ENCODE assay signal across 22 cellular contexts in the genomic region with DNA sequence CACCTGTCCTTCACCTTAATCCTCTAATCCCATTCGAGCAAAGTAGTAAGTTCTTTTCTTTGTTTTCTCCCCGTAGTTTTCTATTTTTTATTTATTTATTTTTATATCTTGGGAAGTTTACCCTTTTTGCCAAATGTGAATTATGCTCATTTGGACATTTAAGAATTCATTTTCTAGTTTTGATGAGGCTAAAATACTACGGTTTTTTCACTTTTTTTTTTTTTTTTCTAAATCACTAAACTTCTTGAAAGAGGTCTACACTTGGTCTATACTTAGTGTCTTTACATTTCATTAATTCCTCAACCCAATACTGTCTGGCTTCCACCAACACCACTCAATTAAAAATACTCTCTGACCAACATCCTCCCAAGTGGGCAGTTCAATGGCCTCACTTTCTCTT.
"Had no signal": no experiment of that assay in that cellular context is flagged by ENCODE, and none has a peak within 500 bp of the region (broad histone marks: within the 10 kb centered on the region; RNA-seq: fewer than 3 reads in every experiment).

No MANE protein-coding gene starts in this region.

- H3K4me1 ChIP-seq: right atrium auricular region, upper lobe of right lung, vagina had no signal

- H3K4me3 Mint-ChIP-seq: natural killer cell treated with Interleukin-12 subunit alpha and Interleukin-12 subunit beta and Interleukin-15 and Interleukin-18, amount 100 ng/mL, for 72 hours; stimulated activated naive B cell treated with anti-CD40 and anti-IgM and Interleukin-4, amounts not matched to agents 10 μg/mL and 1 μg/mL and 100 μg/mL, for 72 hours; stimulated activated naive CD8-positive, alpha-beta T cell treated with anti-CD3 and anti-CD28 coated beads, Interleukin-15, amount 100 ng/mL, for 72 hours had no signal

- H3K27me3 Mint-ChIP-seq: stimulated activated naive B cell treated with anti-CD40 and anti-IgM and Interleukin-4, amounts not matched to agents 10 μg/mL and 1 μg/mL and 100 μg/mL, for 72 hours; stimulated activated naive CD8-positive, alpha-beta T cell treated with anti-CD3 and anti-CD28 coated beads, Interleukin-15, amount 100 ng/mL, for 72 hours had no signal

- ATAC-seq: gastrocnemius medialis; heart right ventricle; left lobe of liver; natural killer cell treated with Interleukin-12 subunit alpha and Interleukin-12 subunit beta and Interleukin-15 and Interleukin-18, amount 100 ng/mL, for 72 hours; stimulated activated naive B cell treated with anti-CD40 and anti-IgM and Interleukin-4, amounts not matched to agents 10 μg/mL and 1 μg/mL and 100 μg/mL, for 72 hours; stimulated activated naive CD8-positive, alpha-beta T cell treated with anti-CD3 and anti-CD28 coated beads, Interleukin-15, amount 100 ng/mL, for 72 hours; upper lobe of right lung had no signal

- H3K27ac ChIP-seq: epithelial cell of prostate, esophagus muscularis mucosa, gastrocnemius medialis, right atrium auricular region, sigmoid colon, skin epidermis, testis, tibial nerve, upper lobe of right lung, vagina had no signal

- H3K27me3 ChIP-seq: esophagus muscularis mucosa, gastrocnemius medialis, heart right ventricle, right atrium auricular region, sigmoid colon, testis, tibial nerve, upper lobe of right lung, vagina had no signal

- H3K9me3 ChIP-seq: esophagus muscularis mucosa, gastrocnemius medialis, heart right ventricle, right atrium auricular region, sigmoid colon, testis, tibial nerve, upper lobe of right lung, vagina had no signal

- H3K36me3 Mint-ChIP-seq: natural killer cell treated with Interleukin-12 subunit alpha and Interleukin-12 subunit beta and Interleukin-15 and Interleukin-18, amount 100 ng/mL, for 72 hours; stimulated activated naive B cell treated with anti-CD40 and anti-IgM and Interleukin-4, amounts not matched to agents 10 μg/mL and 1 μg/mL and 100 μg/mL, for 72 hours had no signal

- H3K27ac Mint-ChIP-seq: natural killer cell treated with Interleukin-12 subunit alpha and Interleukin-12 subunit beta and Interleukin-15 and Interleukin-18, amount 100 ng/mL, for 72 hours; stimulated activated naive B cell treated with anti-CD40 and anti-IgM and Interleukin-4, amounts not matched to agents 10 μg/mL and 1 μg/mL and 100 μg/mL, for 72 hours; stimulated activated naive CD8-positive, alpha-beta T cell treated with anti-CD3 and anti-CD28 coated beads, Interleukin-15, amount 100 ng/mL, for 72 hours had no signal

- DNase-seq: cortex of kidney; effector memory CD4-positive, alpha-beta T cell; gastrocnemius medialis; heart right ventricle; hypothalamus; mammary epithelial cell; midbrain; sigmoid colon; stimulated activated CD4-positive, alpha-beta T cell treated with anti-CD3 and anti-CD28 coated beads, Interleukin-2, amount 100 ng/mL, for 24 hours; stimulated activated CD4-positive, alpha-beta T cell treated with anti-CD3 and anti-CD28 coated beads, Interleukin-4, amount 100 ng/mL, for 4 hours; stimulated activated naive B cell treated with anti-CD40 and anti-IgM and Interleukin-4, amounts not matched to agents 10 μg/mL and 1 μg/mL and 100 μg/mL, for 72 hours; stimulated activated naive CD8-positive, alpha-beta T cell treated with anti-CD3 and anti-CD28 coated beads, Interleukin-15, amount 100 ng/mL, for 72 hours; testis; upper lobe of right lung had no signal

- H3K9me3 Mint-ChIP-seq: natural killer cell treated with Interleukin-12 subunit alpha and Interleukin-12 subunit beta and Interleukin-15 and Interleukin-18, amount 100 ng/mL, for 72 hours; stimulated activated naive B cell treated with anti-CD40 and anti-IgM and Interleukin-4, amounts not matched to agents 10 μg/mL and 1 μg/mL and 100 μg/mL, for 72 hours; stimulated activated naive CD8-positive, alpha-beta T cell treated with anti-CD3 and anti-CD28 coated beads, Interleukin-15, amount 100 ng/mL, for 72 hours had no signal

- H3K4me3 ChIP-seq: esophagus muscularis mucosa, gastrocnemius medialis, heart right ventricle, right atrium auricular region, sigmoid colon, skin epidermis, testis, tibial nerve, upper lobe of right lung, vagina had no signal

- H3K36me3 ChIP-seq: esophagus muscularis mucosa, gastrocnemius medialis, heart right ventricle, right atrium auricular region, sigmoid colon, tibial nerve, upper lobe of right lung, vagina had no signal
